ENCODE assay signal across 8 cellular contexts in the genomic region with DNA sequence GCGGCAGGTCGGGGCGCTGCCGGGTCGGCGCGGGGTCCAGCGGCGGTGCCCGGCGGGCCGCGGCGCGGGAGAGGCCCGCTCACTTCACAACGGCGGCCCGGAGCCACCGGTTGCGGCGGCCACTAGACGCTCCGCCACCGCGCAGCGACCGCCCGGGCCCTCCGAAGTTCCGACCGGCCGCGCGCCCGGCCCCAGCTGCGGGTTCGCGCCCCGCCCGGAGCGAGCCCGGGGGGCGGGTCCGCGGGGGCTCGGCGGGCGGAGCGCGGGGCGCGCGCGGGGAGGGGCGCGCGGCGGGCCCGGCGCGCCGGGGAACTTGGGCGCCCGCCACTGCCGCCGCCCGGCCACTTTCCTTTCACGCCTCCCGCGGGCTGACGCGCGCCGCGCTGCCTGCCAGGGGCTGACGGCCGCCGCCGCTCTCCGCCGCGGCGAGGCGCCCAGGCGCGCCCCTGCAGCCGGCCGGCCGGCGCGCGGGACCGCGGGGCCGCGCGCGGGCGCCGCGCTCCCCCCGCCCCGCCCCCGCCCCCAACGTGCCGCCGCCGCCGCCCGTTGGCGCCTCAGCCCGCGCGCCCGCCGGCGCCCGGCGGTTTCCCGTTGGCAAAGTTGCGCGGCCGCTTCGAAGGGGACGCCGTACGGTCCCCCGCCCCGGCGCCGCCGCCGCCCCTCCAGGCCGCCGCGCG. TPM values are rescaled to one million over a fixed set of nuclear protein-coding genes. Genes with fewer than 3 reads are reported as not detected.
DNase-seq lines count a peak whose midpoint lies in the region; ATAC-seq and TF ChIP-seq lines count a peak whose summit lies in the region.

No MANE protein-coding gene starts in this region.

- BruUV-seq in Caco-2 (replicated peaks; lab: Mats Ljungman, UMichigan): no TSS peak

- WGBS in HUES64: under 1% methylated on average over 136 of the region's 138 CpGs

- peaks cover 21% of the 10 kb centered on the region for H3K36me3 Mint-ChIP-seq in Caco-2 (ENCODE audit: insufficient read depth, unreplicated experiment)
- H3K36me3 Mint-ChIP-seq in activated B cell treated with CpG ODN at 0.5 μM for 24 hours (ENCODE audit: low read depth): peaks cover 4% of the 10 kb centered on the region

- intact Hi-C loops in Caco-2 (cut with micrococcal nuclease; ENCODE audit: unreplicated experiment): loop anchor here (5.0 to 10.0 kb wide), 3 partner anchors 53 to 510 kb away; a partner anchor contains a TSS
- intact Hi-C loops in activated B cell treated with CpG ODN at 0.5 μM for 24 hours (cut with micrococcal nuclease): loop anchor here (2.0 to 10.0 kb wide), 3 partner anchors 14 to 510 kb away; a partner anchor contains a TSS

- ATAC-seq in activated B cell treated with CpG ODN at 0.5 μM for 24 hours (ENCODE audit: low read depth): peak; percentile 46

- peak overlapping the region; percentile 29; the same call in 1 of the 2 replicates for H3K27ac ChIP-seq in HUES64 (ENCODE audit: low read depth, low read length)

- peaks cover 11% of the 10 kb centered on the region for H3K4me1 Mint-ChIP-seq in Caco-2 (ENCODE audit: low read depth, unreplicated experiment)
- peaks cover 35% of the 10 kb centered on the region for H3K4me1 Mint-ChIP-seq in activated B cell treated with CpG ODN at 0.5 μM for 24 hours

- peak overlapping the region; percentile 82 for H3K9ac ChIP-seq in HUES64 (ENCODE audit: low read depth, low read length)

- peak overlapping the region; percentile 94 for H3K4me3 Mint-ChIP-seq in Caco-2 (ENCODE audit: unreplicated experiment)
- H3K4me3 Mint-ChIP-seq in activated B cell treated with CpG ODN at 0.5 μM for 24 hours: peak overlapping the region; percentile 95

- H3K4me3 ChIP-seq in Caco-2 (ENCODE audit: low read depth, low read length) (peak overlapping the region; percentile 69), HUES64 (ENCODE audit: low read length) (peak overlapping the region; percentile 69), kidney epithelial cell (ENCODE audit: low read depth, low read length) (peak overlapping the region; percentile 70)

- H3K27ac Mint-ChIP-seq in Caco-2 (ENCODE audit: unreplicated experiment) (peak overlapping the region; percentile 91), activated B cell treated with CpG ODN at 0.5 μM for 24 hours (peak overlapping the region; percentile 97)

- H3K27me3 Mint-ChIP-seq in Caco-2 (ENCODE audit: insufficient read depth, unreplicated experiment) (no peaks in the 10 kb centered on the region), activated B cell treated with CpG ODN at 0.5 μM for 24 hours (no peaks in the 10 kb centered on the region)

- H3K4me1 ChIP-seq in Caco-2: peaks cover 33% of the 10 kb centered on the region
- 0 out of 2 replicates have a peak, but pooled peaks cover 4% of the 10 kb centered on the region for H3K4me1 ChIP-seq in HUES64 (ENCODE audit: insufficient read depth, low read length)

- no peak for TF ChIP-seq CTCF in Caco-2 (IDR thresholded peaks at IDR 0.05; ENCODE audit: insufficient read depth in 1 of 2, low read depth in 1 of 2, low read length in 1 of 2, severe bottlenecking in 1 of 2, unreplicated experiment in 1 of 2)
- no peak for TF ChIP-seq CTCF in GM20000 (IDR thresholded peaks at IDR 0.05; ENCODE audit: extremely low read depth, missing control alignments)
- no peak for TF ChIP-seq CTCF in activated B cell treated with CpG ODN at 0.5 μM for 24 hours (IDR thresholded peaks at IDR 0.05)
- no peak for TF ChIP-seq CTCF in kidney epithelial cell (IDR thresholded peaks at IDR 0.05; ENCODE audit: insufficient read depth, low read length, poor library complexity, severe bottlenecking)

- H3K9me3 ChIP-seq in Caco-2 (no peaks in the 10 kb centered on the region), HUES64 (ENCODE audit: insufficient read depth, low read depth, low read length) (no peaks in the 10 kb centered on the region)

- H3K36me3 ChIP-seq in Caco-2 (ENCODE audit: control insufficient read depth, insufficient read depth, low read length) (no peaks in the 10 kb centered on the region), HUES64 (ENCODE audit: insufficient read depth, low read length) (no peaks in the 10 kb centered on the region), kidney epithelial cell (ENCODE audit: control insufficient read depth, insufficient read depth, low read length) (no peaks in the 10 kb centered on the region)

- H3K9me3 Mint-ChIP-seq in Caco-2 (ENCODE audit: unreplicated experiment) (no peaks in the 10 kb centered on the region), activated B cell treated with CpG ODN at 0.5 μM for 24 hours (no peaks in the 10 kb centered on the region)

- CTCF ChIA-PET in Caco-2 (lab: Charles Lee): interaction anchor here (1.1 to 1.9 kb wide), 2 partner anchors 10 to 19 kb away, joined by 3 to 8 read pairs; no protein-coding TSS in a partner anchor
- CTCF ChIA-PET in activated B cell treated with CpG ODN at 0.5 μM for 24 hours (lab: Charles Lee): interaction anchor here (0.9 to 1.7 kb wide), 7 partner anchors 77 to 111 kb away, joined by 3 to 9 read pairs (median 4); no protein-coding TSS in a partner anchor

- H3K27me3 ChIP-seq in Caco-2 (replicated peaks; ENCODE audit: control insufficient read depth, insufficient read depth, low read length) (no peaks in the 10 kb centered on the region), HUES64 (ENCODE audit: insufficient read depth, low read length) (peaks cover 52% of the 10 kb centered on the region), kidney epithelial cell (ENCODE audit: control insufficient read depth, insufficient read depth, low read length) (peaks cover 8% of the 10 kb centered on the region)

- DNase-seq in Caco-2 (peak; percentile 68 to 82), GM20000 (ENCODE audit: low spot score) (peak; percentile 94), activated B cell treated with CpG ODN at 0.5 μM for 24 hours (peak; percentile 67), kidney epithelial cell (ENCODE audit: low read depth) (no peak), NCI-H774 (lab: John Stamatoyannopoulos, UW) (no peak)
- DNase-seq in central memory CD4-positive, alpha-beta T cell: peak; percentile 68
- peak; percentile 25 to 52 for DNase-seq in stimulated activated CD4-positive, alpha-beta T cell treated with anti-CD3 and anti-CD28 coated beads, Interleukin-1b, Interleukin-23, amount 100 ng/mL, for 4 hours (ENCODE audit: low read depth in 2 of 2)

- POLR2A ChIA-PET in Caco-2 (lab: Charles Lee): interaction anchor here (0.6 to 1.6 kb wide), 4 partner anchors 10 to 509 kb away, joined by 3 to 17 read pairs (median 4); a partner anchor contains a TSS
- POLR2A ChIA-PET in activated B cell treated with CpG ODN at 0.5 μM for 24 hours (lab: Charles Lee): interaction anchor here (0.6 to 3.0 kb wide), 16 partner anchors 9 to 340 kb away, joined by 3 to 22 read pairs (median 5); a partner anchor contains a TSS

RNA-seq across cellular contexts. Expression of a gene that starts 0.6 kb away (rescaled TPM):
- total RNA-seq in Caco-2 (2022): 45.3 and 47.4 TPM in 2 replicates
- 9.1 TPM for polyA plus RNA-seq in HUES64 (2013, experiment 1 of 2)
- 9.3 TPM for polyA plus RNA-seq in HUES64 (2013, experiment 2 of 2)
- 24.6 and 31.6 TPM in 2 replicates for total RNA-seq in activated B cell treated with CpG ODN at 0.5 μM for 24 hours
- 6.1 and 15.6 TPM in 2 replicates for total RNA-seq in kidney epithelial cell

Comparison
In these comparisons a context has a peak if more than half of its experiments do, and no peak if none do; other contexts are left out.
1. DNase-seq: peak in Caco-2 (2 of 2), GM20000 (single experiment), activated B cell treated with CpG ODN at 0.5 μM for 24 hours (single experiment), central memory CD4-positive, alpha-beta T cell (single experiment) and stimulated activated CD4-positive, alpha-beta T cell treated with anti-CD3 and anti-CD28 coated beads, Interleukin-1b, Interleukin-23, amount 100 ng/mL, for 4 hours (2 of 2); none in kidney epithelial cell (single experiment) and NCI-H774 (single experiment).
2. Peak in every context shown above with its lines, with median percentiles within 50 percentile points of each other: H3K4me3 ChIP-seq.